Comparison of ENCODE assay signal across 16 cellular contexts in the genomic region with DNA sequence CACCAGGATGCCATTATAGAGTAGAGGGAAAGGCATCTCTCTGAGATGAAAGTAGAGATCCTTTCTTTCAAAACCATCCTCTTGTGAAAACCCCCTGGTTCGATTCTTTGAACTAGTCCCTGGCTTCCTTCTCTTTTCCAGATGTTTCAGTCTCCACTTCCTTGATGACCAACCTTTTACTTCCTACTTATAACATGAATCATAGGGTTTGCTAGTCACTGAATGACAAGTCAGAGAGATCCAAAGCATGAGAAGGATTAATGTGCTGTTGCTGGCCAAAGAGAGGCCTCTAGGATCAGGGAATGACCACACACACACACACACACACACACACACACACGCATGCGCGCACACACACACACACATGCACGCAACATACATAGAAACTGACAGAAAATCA.
"Had no signal": no experiment of that assay in that cellular context is flagged by ENCODE, and none has a peak within 500 bp of the region (broad histone marks: within the 10 kb centered on the region; RNA-seq: fewer than 3 reads in every experiment).

No MANE protein-coding gene starts in this region.

- H3K4me3 Mint-ChIP-seq: natural killer cell treated with Interleukin-12 subunit alpha and Interleukin-12 subunit beta and Interleukin-15 and Interleukin-18, amount 100 ng/mL, for 72 hours; stimulated activated memory B cell treated with anti-CD40 and anti-IgM and Interleukin-4, amounts not matched to agents 10 μg/mL and 1 μg/mL and 100 μg/mL, for 72 hours had no signal

- H3K36me3 ChIP-seq: esophagus squamous epithelium had no signal

- H3K4me3 ChIP-seq: dorsolateral prefrontal cortex, esophagus squamous epithelium had no signal

- H3K36me3 Mint-ChIP-seq: natural killer cell treated with Interleukin-12 subunit alpha and Interleukin-12 subunit beta and Interleukin-15 and Interleukin-18, amount 100 ng/mL, for 72 hours; stimulated activated memory B cell treated with anti-CD40 and anti-IgM and Interleukin-4, amounts not matched to agents 10 μg/mL and 1 μg/mL and 100 μg/mL, for 72 hours had no signal

- H3K27me3 ChIP-seq: dorsolateral prefrontal cortex had no signal

- H3K9me3 Mint-ChIP-seq: natural killer cell treated with Interleukin-12 subunit alpha and Interleukin-12 subunit beta and Interleukin-15 and Interleukin-18, amount 100 ng/mL, for 72 hours; stimulated activated memory B cell treated with anti-CD40 and anti-IgM and Interleukin-4, amounts not matched to agents 10 μg/mL and 1 μg/mL and 100 μg/mL, for 72 hours had no signal

- H3K27ac ChIP-seq: dorsolateral prefrontal cortex, esophagus squamous epithelium had no signal

- H3K9me3 ChIP-seq: esophagus squamous epithelium had no signal

- H3K4me1 Mint-ChIP-seq: stimulated activated memory B cell treated with anti-CD40 and anti-IgM and Interleukin-4, amounts not matched to agents 10 μg/mL and 1 μg/mL and 100 μg/mL, for 72 hours had no signal

- H3K27ac Mint-ChIP-seq: natural killer cell treated with Interleukin-12 subunit alpha and Interleukin-12 subunit beta and Interleukin-15 and Interleukin-18, amount 100 ng/mL, for 72 hours; stimulated activated memory B cell treated with anti-CD40 and anti-IgM and Interleukin-4, amounts not matched to agents 10 μg/mL and 1 μg/mL and 100 μg/mL, for 72 hours had no signal

- ATAC-seq: natural killer cell treated with Interleukin-12 subunit alpha and Interleukin-12 subunit beta and Interleukin-15 and Interleukin-18, amount 100 ng/mL, for 72 hours; stimulated activated memory B cell treated with anti-CD40 and anti-IgM and Interleukin-4, amounts not matched to agents 10 μg/mL and 1 μg/mL and 100 μg/mL, for 72 hours had no signal

- DNase-seq: activated CD4-positive, alpha-beta T cell treated with anti-CD3 and anti-CD28 coated beads, Interleukin-2, amount 50 U/mL, for 1 hour; activated CD4-positive, CD25-positive, alpha-beta regulatory T cell; activated naive CD4-positive, alpha-beta T cell; anterior cingulate cortex; dorsolateral prefrontal cortex; esophagus squamous epithelium; foreskin melanocyte; head of caudate nucleus; kidney glomerular epithelial cell; mesendoderm; posterior cingulate gyrus; retina; stimulated activated CD4-positive, alpha-beta T cell treated with anti-CD3 and anti-CD28 coated beads, Interleukin-2, amount 100 ng/mL, for 48 hours; T-helper 2 cell had no signal
